9 cellular contexts compared by ENCODE assay signal in genomic region chr6:31113861-31114539, GRCh38. TPM values are rescaled to one million over a fixed set of nuclear protein-coding genes. Genes with fewer than 3 reads are reported as not detected.
DNase-seq lines count a peak whose midpoint lies in the region; ATAC-seq and TF ChIP-seq lines count a peak whose summit lies in the region.
"Had no signal": no experiment of that assay in that cellular context is flagged by ENCODE, and none has a peak within 500 bp of the region (broad histone marks: within the 10 kb centered on the region; RNA-seq: fewer than 3 reads in every experiment).

No MANE protein-coding gene starts in this region.

- no peak overlapping the region for H3K4me3 Mint-ChIP-seq in dendritic cell treated with granulocyte-macrophage colony-stimulating factor and Interleukin-4, amounts not matched to agents 40 ng/mL and 50 ng/mL, for 4 days

- TF ChIP-seq CTCF in uterus (IDR thresholded peaks at IDR 0.05) = no peak

- H3K4me1 ChIP-seq in mucosa of rectum (ENCODE audit: control insufficient read depth in 2 of 2, insufficient read depth in 2 of 2, low read length in 2 of 2) = peaks cover 10 to 12% of the 10 kb centered on the region in 2 donors
- peaks cover 0 to 8% of the 10 kb centered on the region in 2 donors for H3K4me1 ChIP-seq in uterus

- H3K9me3 ChIP-seq in mucosa of rectum (ENCODE audit: control insufficient read depth in 2 of 2, low read length in 2 of 2) = no peaks in the 10 kb centered on the region
- H3K9me3 ChIP-seq in uterus = no peaks in the 10 kb centered on the region

- H3K4me1 Mint-ChIP-seq in dendritic cell treated with granulocyte-macrophage colony-stimulating factor and Interleukin-4, amounts not matched to agents 40 ng/mL and 50 ng/mL, for 4 days (ENCODE audit: low read depth) = peaks cover 70% of the 10 kb centered on the region

- intact Hi-C loops in dendritic cell treated with granulocyte-macrophage colony-stimulating factor and Interleukin-4, amounts not matched to agents 40 ng/mL and 50 ng/mL, for 4 days (cut with micrococcal nuclease) = no loop called here
- intact Hi-C loops in uterus (cut with DNase I; ENCODE audit: low total_unique reads) = no loop called here
- intact Hi-C loops in posterior vena cava (cut with DNase I) = no loop called here

- peak overlapping the region; percentile 71 for H3K27ac Mint-ChIP-seq in dendritic cell treated with granulocyte-macrophage colony-stimulating factor and Interleukin-4, amounts not matched to agents 40 ng/mL and 50 ng/mL, for 4 days

- H3K27ac ChIP-seq in mucosa of rectum (ENCODE audit: low read depth in 2 of 2, low read length in 2 of 2) = peak overlapping the region; percentile 65 to 69
- H3K27ac ChIP-seq in uterus = peak overlapping the region; percentile 91 to 92

- ATAC-seq in HG03460 (IDR thresholded peaks at IDR 0.05; ENCODE audit: unreplicated experiment) (no peak), GM18519 (IDR thresholded peaks at IDR 0.05; ENCODE audit: low FRiP score, unreplicated experiment) (no peak)

- H3K27me3 ChIP-seq in mucosa of rectum (ENCODE audit: control insufficient read depth in 2 of 2, insufficient read depth in 2 of 2, low read length in 2 of 2) = peaks cover 0 to 6% of the 10 kb centered on the region in 2 donors
- no peaks in the 10 kb centered on the region for H3K27me3 ChIP-seq in uterus

- H3K9me3 Mint-ChIP-seq in dendritic cell treated with granulocyte-macrophage colony-stimulating factor and Interleukin-4, amounts not matched to agents 40 ng/mL and 50 ng/mL, for 4 days = no peaks in the 10 kb centered on the region

- TF ChIP-seq POLR2A in uterus (IDR thresholded peaks at IDR 0.05) = no peak

- no peaks in the 10 kb centered on the region for H3K36me3 Mint-ChIP-seq in dendritic cell treated with granulocyte-macrophage colony-stimulating factor and Interleukin-4, amounts not matched to agents 40 ng/mL and 50 ng/mL, for 4 days (ENCODE audit: low read depth)

- H3K9ac ChIP-seq in mucosa of rectum (ENCODE audit: low read depth in 1 of 2, low read length in 2 of 2) = no peak overlapping the region

- peak; percentile 21 for DNase-seq in LHCN-M2 (ENCODE audit: low read depth)
- DNase-seq in uterus = no peak
- no peak for DNase-seq in posterior vena cava (ENCODE audit: low spot score)
- DNase-seq: NCI-H2029 treated with DMSO at 0.1 percent for 48 hours had no signal

- no peaks in the 10 kb centered on the region for H3K36me3 ChIP-seq in mucosa of rectum (ENCODE audit: control insufficient read depth in 2 of 2, insufficient read depth in 2 of 2, low read length in 2 of 2)
- no peaks in the 10 kb centered on the region for H3K36me3 ChIP-seq in uterus

- H3K4me3 ChIP-seq in mucosa of rectum (ENCODE audit: low read length in 2 of 2) = peak overlapping the region in 1 of 2 donors; percentile 60
- H3K4me3 ChIP-seq in uterus = no peak overlapping the region

- peaks cover 50% of the 10 kb centered on the region for H3K27me3 Mint-ChIP-seq in dendritic cell treated with granulocyte-macrophage colony-stimulating factor and Interleukin-4, amounts not matched to agents 40 ng/mL and 50 ng/mL, for 4 days

RNA-seq across cellular contexts. Expression of gene PSORS1C1, which starts 0.6 kb away (rescaled TPM):
- total RNA-seq in LHCN-M2 (2014; rRNA removed) (0.64 and 0.69 TPM in 2 replicates), uterus (1 to 10 TPM in 1 of 4 donors, under 1 TPM in 3; under 0.01 to 4.5 (median 0.54) TPM), posterior vena cava (1 to 10 TPM; 1.9 to 2.1 TPM)
- 3.1 TPM for polyA plus RNA-seq in LHCN-M2 (2012)

RNA-seq across cellular contexts. Expression of gene C6orf15, which starts 1.6 kb away (rescaled TPM):
- total RNA-seq in LHCN-M2 (2014; rRNA removed) = 0.40 and 0.71 TPM in 2 replicates
- polyA plus RNA-seq in LHCN-M2 (2012) = 1.5 TPM
- total RNA-seq in uterus = under 1 TPM in 1 of 4 donors, not detected in 3; 0.35 TPM
- not detected for total RNA-seq in posterior vena cava
- total RNA-seq: ureter had no signal

RNA-seq across cellular contexts. Expression of gene CDSN, which starts 6.2 kb away (rescaled TPM):
- total RNA-seq in LHCN-M2 (2014; rRNA removed) = not detected in 2 replicates
- 0.23 TPM for polyA plus RNA-seq in LHCN-M2 (2012)
- under 1 TPM in 1 of 4 donors, not detected in 3; 0.28 TPM for total RNA-seq in uterus
- total RNA-seq in posterior vena cava = not detected
- total RNA-seq: ureter had no signal

RNA-seq across cellular contexts. Expression of gene PSORS1C2, which starts 24.9 kb away (rescaled TPM):
- not detected in 2 replicates for total RNA-seq in LHCN-M2 (2014; rRNA removed)
- 0.05 TPM for polyA plus RNA-seq in LHCN-M2 (2012)
- not detected for total RNA-seq in uterus
- not detected for total RNA-seq in posterior vena cava
- total RNA-seq: ureter had no signal

RNA-seq across cellular contexts. Expression of gene CCHCR1, which starts 43.6 kb away (rescaled TPM):
- total RNA-seq in LHCN-M2 (2014; rRNA removed) (43.2 and 46.7 TPM in 2 replicates), uterus (10 to 100 TPM in 2 of 4 donors, 1 to 10 TPM in 1, under 1 TPM in 1; 0.59 to 28.1 (median 12.5) TPM), posterior vena cava (10 to 100 TPM in 1 of 2 donors, 1 to 10 TPM in 1; 9.6 to 13.4 TPM)
- polyA plus RNA-seq in LHCN-M2 (2012) = 26.1 TPM
